19 cellular contexts compared by ENCODE assay signal in the genomic region with DNA sequence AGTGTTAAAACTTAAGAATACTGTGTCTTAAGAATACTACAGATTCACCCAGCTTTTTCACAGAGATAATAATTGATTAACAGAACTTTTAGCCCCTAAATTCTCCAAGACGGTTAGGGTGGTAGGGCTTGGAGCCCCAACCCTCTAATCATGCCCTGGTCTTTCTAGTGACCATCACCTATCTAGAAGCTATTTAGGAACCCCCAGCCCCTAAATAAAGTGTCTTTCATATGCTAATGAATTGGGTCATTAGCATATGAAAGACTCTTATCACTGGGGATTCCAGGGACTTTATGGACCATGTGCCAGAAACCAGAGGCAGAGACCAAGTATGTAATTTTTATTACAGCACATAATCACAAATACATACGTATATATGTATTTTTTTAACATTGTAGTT.
DNase-seq lines count a peak whose midpoint lies in the region; ATAC-seq and TF ChIP-seq lines count a peak whose summit lies in the region.
"Had no signal": no experiment of that assay in that cellular context is flagged by ENCODE, and none has a peak within 500 bp of the region (broad histone marks: within the 10 kb centered on the region; RNA-seq: fewer than 3 reads in every experiment).

No MANE protein-coding gene starts in this region.

- peaks cover 12% of the 10 kb centered on the region for H3K4me1 ChIP-seq in neural progenitor cell
- H3K4me1 ChIP-seq: BLaER1, Caco-2 had no signal

- H3K36me3 ChIP-seq in H7 (replicated peaks; ENCODE audit: control insufficient read depth, insufficient read depth, low read length) (no peaks in the 10 kb centered on the region), neural progenitor cell (no peaks in the 10 kb centered on the region)
- H3K36me3 ChIP-seq: BLaER1 had no signal

- TF ChIP-seq POLR2A in erythroblast (IDR thresholded peaks at IDR 0.05; ENCODE audit: low read length) = no peak

- no peak overlapping the region for H3K4me3 Mint-ChIP-seq in WTC11
- H3K4me3 Mint-ChIP-seq in neural progenitor cell = no peak overlapping the region
- H3K4me3 Mint-ChIP-seq: B cell; CD4-positive, CD25-positive, alpha-beta regulatory T cell; CD8-positive, alpha-beta T cell had no signal

- ATAC-seq in WTC11 (peak; percentile 32; the same call in 1 of the 2 replicates), GM21447 (IDR thresholded peaks at IDR 0.05; ENCODE audit: unreplicated experiment) (no peak), GM19455 (IDR thresholded peaks at IDR 0.05; ENCODE audit: unreplicated experiment) (no peak)
- ATAC-seq: CD8-positive, alpha-beta T cell had no signal

- CTCF ChIA-PET in WTC11 (lab: Charles Lee) = no interaction called here

- peaks cover 6% of the 10 kb centered on the region for H3K4me1 Mint-ChIP-seq in WTC11
- H3K4me1 Mint-ChIP-seq in neural progenitor cell = peaks cover 11% of the 10 kb centered on the region
- H3K4me1 Mint-ChIP-seq: B cell had no signal

- H3K27me3 ChIP-seq in H7 (ENCODE audit: control insufficient read depth, insufficient read depth, low read length) = no peaks in the 10 kb centered on the region
- H3K27me3 ChIP-seq in neural progenitor cell = no peaks in the 10 kb centered on the region
- H3K27me3 ChIP-seq: BLaER1 had no signal

- H3K9ac ChIP-seq in neural progenitor cell = no peak overlapping the region
- H3K9ac ChIP-seq: BLaER1, GM23248 had no signal

- H3K79me2 ChIP-seq in neural progenitor cell (ENCODE audit: low read depth) = no peaks in the 10 kb centered on the region

- no peak overlapping the region for H3K4me2 ChIP-seq in neural progenitor cell
- H3K4me2 ChIP-seq: BLaER1 had no signal

- H2AFZ ChIP-seq in neural progenitor cell (replicated peaks) = no peak overlapping the region
- H2AFZ ChIP-seq: GM23248 had no signal

- no peaks in the 10 kb centered on the region for H3K9me3 ChIP-seq in neural progenitor cell (ENCODE audit: low read depth)
- H3K9me3 ChIP-seq: BLaER1, Caco-2 had no signal

- no peaks in the 10 kb centered on the region for H4K20me1 ChIP-seq in neural progenitor cell (ENCODE audit: low read depth)
- H4K20me1 ChIP-seq: BLaER1 had no signal

- H3K27me3 Mint-ChIP-seq in WTC11 (ENCODE audit: low read depth) (peaks cover 29% of the 10 kb centered on the region), neural progenitor cell (ENCODE audit: insufficient read depth, low read depth) (peaks cover 5% of the 10 kb centered on the region)
- H3K27me3 Mint-ChIP-seq: B cell; CD4-positive, CD25-positive, alpha-beta regulatory T cell had no signal

- H3K36me3 Mint-ChIP-seq in WTC11 (peaks cover 48% of the 10 kb centered on the region), neural progenitor cell (no peaks in the 10 kb centered on the region)
- H3K36me3 Mint-ChIP-seq: CD4-positive, CD25-positive, alpha-beta regulatory T cell; CD8-positive, alpha-beta T cell had no signal

- DNase-seq in H7 (peak; percentile 12), WTC11 (ENCODE audit: low spot score) (no peak), iPS DF 4.7 (ENCODE audit: extremely low read depth, low spot score) (peak; percentile 25), neural progenitor cell (ENCODE audit: low spot score) (peak; percentile 28), erythroblast (lab: John Stamatoyannopoulos, UW) (no peak), epidermal melanocyte (ENCODE audit: insufficient read length, low spot score) (no peak)
- DNase-seq: Caco-2; CD4-positive, CD25-positive, alpha-beta regulatory T cell; CD8-positive, alpha-beta T cell; DMS153; DND-41; GF-D8; GM23248; HCEC 1CT had no signal

- no peaks in the 10 kb centered on the region for H3F3A ChIP-seq in neural progenitor cell (ENCODE audit: low read depth)

- H3K27ac Mint-ChIP-seq in WTC11 = no peak overlapping the region
- H3K27ac Mint-ChIP-seq in neural progenitor cell = no peak overlapping the region
- H3K27ac Mint-ChIP-seq: B cell; CD4-positive, CD25-positive, alpha-beta regulatory T cell; CD8-positive, alpha-beta T cell had no signal

- H3K9me3 Mint-ChIP-seq in WTC11 = peaks cover 69% of the 10 kb centered on the region
- H3K9me3 Mint-ChIP-seq in neural progenitor cell = no peaks in the 10 kb centered on the region

- H3K4me3 ChIP-seq in H7 (ENCODE audit: insufficient read depth, low read depth, low read length) (no peak overlapping the region), neural progenitor cell (no peak overlapping the region)
- H3K4me3 ChIP-seq: BLaER1, GM23248 had no signal

- TF ChIP-seq CTCF in WTC11 (IDR thresholded peaks at IDR 0.05) = no peak
- TF ChIP-seq CTCF in neural progenitor cell (IDR thresholded peaks at IDR 0.05) = no peak

- H3K27ac ChIP-seq in neural progenitor cell = no peak overlapping the region
- H3K27ac ChIP-seq: BLaER1, C4-2B, GM23248 had no signal

- POLR2A ChIA-PET in WTC11 (lab: Charles Lee) = no interaction called here

TF ChIP-seq in WTC11, 78 proteins besides CTCF, POLR2A, EP300 and RAD21:
- TF ChIP-seq TEAD4 (CRISPR knock-in tag; IDR thresholded peaks at IDR 0.05) = no peak
- no peak for TF ChIP-seq HMGA2 (CRISPR knock-in tag; IDR thresholded peaks at IDR 0.05)
- TF ChIP-seq, protein P1, sequence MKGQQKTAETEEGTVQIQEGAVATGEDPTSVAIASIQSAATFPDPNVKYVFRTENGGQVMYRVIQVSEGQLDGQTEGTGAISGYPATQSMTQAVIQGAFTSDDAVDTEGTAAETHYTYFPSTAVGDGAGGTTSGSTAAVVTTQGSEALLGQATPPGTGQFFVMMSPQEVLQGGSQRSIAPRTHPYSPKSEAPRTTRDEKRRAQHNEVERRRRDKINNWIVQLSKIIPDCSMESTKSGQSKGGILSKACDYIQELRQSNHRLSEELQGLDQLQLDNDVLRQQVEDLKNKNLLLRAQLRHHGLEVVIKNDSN (CRISPR knock-in tag; IDR thresholded peaks at IDR 0.05) = no peak
- TF ChIP-seq, protein P2, sequence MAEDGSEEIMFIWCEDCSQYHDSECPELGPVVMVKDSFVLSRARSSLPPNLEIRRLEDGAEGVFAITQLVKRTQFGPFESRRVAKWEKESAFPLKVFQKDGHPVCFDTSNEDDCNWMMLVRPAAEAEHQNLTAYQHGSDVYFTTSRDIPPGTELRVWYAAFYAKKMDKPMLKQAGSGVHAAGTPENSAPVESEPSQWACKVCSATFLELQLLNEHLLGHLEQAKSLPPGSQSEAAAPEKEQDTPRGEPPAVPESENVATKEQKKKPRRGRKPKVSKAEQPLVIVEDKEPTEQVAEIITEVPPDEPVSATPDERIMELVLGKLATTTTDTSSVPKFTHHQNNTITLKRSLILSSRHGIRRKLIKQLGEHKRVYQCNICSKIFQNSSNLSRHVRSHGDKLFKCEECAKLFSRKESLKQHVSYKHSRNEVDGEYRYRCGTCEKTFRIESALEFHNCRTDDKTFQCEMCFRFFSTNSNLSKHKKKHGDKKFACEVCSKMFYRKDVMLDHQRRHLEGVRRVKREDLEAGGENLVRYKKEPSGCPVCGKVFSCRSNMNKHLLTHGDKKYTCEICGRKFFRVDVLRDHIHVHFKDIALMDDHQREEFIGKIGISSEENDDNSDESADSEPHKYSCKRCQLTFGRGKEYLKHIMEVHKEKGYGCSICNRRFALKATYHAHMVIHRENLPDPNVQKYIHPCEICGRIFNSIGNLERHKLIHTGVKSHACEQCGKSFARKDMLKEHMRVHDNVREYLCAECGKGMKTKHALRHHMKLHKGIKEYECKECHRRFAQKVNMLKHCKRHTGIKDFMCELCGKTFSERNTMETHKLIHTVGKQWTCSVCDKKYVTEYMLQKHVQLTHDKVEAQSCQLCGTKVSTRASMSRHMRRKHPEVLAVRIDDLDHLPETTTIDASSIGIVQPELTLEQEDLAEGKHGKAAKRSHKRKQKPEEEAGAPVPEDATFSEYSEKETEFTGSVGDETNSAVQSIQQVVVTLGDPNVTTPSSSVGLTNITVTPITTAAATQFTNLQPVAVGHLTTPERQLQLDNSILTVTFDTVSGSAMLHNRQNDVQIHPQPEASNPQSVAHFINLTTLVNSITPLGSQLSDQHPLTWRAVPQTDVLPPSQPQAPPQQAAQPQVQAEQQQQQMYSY (CRISPR knock-in tag; IDR thresholded peaks at IDR 0.05) = no peak
- TF ChIP-seq, protein P3, sequence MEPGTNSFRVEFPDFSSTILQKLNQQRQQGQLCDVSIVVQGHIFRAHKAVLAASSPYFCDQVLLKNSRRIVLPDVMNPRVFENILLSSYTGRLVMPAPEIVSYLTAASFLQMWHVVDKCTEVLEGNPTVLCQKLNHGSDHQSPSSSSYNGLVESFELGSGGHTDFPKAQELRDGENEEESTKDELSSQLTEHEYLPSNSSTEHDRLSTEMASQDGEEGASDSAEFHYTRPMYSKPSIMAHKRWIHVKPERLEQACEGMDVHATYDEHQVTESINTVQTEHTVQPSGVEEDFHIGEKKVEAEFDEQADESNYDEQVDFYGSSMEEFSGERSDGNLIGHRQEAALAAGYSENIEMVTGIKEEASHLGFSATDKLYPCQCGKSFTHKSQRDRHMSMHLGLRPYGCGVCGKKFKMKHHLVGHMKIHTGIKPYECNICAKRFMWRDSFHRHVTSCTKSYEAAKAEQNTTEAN (CRISPR knock-in tag; IDR thresholded peaks at IDR 0.05) = no peak
- TF ChIP-seq RELA (CRISPR knock-in tag; IDR thresholded peaks at IDR 0.05; ENCODE audit: borderline replicate concordance) = no peak

Comparison
In these comparisons a context has a peak if more than half of its experiments do, and no peak if none do; other contexts are left out.
1. DNase-seq: peak in H7 (single experiment), iPS DF 4.7 (single experiment) and neural progenitor cell (single experiment); none in WTC11 (single experiment), erythroblast (0 of 2) and epidermal melanocyte (single experiment).